In genomic region chr3:120649735-120650705, GRCh38 we compare ENCODE assay signal across 1 cellular context.
TF ChIP-seq lines count a peak whose summit lies in the region.

No MANE protein-coding gene starts in this region.

TF ChIP-seq in HepG2, 621 proteins besides CTCF, POLR2A, EP300 and RAD21 (continued from another document):
- TF ChIP-seq, protein P1, sequence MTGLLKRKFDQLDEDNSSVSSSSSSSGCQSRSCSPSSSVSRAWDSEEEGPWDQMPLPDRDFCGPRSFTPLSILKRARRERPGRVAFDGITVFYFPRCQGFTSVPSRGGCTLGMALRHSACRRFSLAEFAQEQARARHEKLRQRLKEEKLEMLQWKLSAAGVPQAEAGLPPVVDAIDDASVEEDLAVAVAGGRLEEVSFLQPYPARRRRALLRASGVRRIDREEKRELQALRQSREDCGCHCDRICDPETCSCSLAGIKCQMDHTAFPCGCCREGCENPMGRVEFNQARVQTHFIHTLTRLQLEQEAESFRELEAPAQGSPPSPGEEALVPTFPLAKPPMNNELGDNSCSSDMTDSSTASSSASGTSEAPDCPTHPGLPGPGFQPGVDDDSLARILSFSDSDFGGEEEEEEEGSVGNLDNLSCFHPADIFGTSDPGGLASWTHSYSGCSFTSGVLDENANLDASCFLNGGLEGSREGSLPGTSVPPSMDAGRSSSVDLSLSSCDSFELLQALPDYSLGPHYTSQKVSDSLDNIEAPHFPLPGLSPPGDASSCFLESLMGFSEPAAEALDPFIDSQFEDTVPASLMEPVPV (CRISPR knock-in tag; IDR thresholded peaks at IDR 0.05): no peak
- TF ChIP-seq, protein P2, sequence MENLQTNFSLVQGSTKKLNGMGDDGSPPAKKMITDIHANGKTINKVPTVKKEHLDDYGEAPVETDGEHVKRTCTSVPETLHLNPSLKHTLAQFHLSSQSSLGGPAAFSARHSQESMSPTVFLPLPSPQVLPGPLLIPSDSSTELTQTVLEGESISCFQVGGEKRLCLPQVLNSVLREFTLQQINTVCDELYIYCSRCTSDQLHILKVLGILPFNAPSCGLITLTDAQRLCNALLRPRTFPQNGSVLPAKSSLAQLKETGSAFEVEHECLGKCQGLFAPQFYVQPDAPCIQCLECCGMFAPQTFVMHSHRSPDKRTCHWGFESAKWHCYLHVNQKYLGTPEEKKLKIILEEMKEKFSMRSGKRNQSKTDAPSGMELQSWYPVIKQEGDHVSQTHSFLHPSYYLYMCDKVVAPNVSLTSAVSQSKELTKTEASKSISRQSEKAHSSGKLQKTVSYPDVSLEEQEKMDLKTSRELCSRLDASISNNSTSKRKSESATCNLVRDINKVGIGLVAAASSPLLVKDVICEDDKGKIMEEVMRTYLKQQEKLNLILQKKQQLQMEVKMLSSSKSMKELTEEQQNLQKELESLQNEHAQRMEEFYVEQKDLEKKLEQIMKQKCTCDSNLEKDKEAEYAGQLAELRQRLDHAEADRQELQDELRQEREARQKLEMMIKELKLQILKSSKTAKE (CRISPR knock-in tag; IDR thresholded peaks at IDR 0.05; ENCODE audit: borderline replicate concordance): no peak
- TF ChIP-seq ZNF468 (CRISPR knock-in tag; IDR thresholded peaks at IDR 0.05): no peak
- TF ChIP-seq, protein P3, sequence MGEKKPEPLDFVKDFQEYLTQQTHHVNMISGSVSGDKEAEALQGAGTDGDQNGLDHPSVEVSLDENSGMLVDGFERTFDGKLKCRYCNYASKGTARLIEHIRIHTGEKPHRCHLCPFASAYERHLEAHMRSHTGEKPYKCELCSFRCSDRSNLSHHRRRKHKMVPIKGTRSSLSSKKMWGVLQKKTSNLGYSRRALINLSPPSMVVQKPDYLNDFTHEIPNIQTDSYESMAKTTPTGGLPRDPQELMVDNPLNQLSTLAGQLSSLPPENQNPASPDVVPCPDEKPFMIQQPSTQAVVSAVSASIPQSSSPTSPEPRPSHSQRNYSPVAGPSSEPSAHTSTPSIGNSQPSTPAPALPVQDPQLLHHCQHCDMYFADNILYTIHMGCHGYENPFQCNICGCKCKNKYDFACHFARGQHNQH (CRISPR knock-in tag; IDR thresholded peaks at IDR 0.05): no peak
- no peak for TF ChIP-seq NR2F2 (IDR thresholded peaks at IDR 0.05; ENCODE audit: borderline replicate concordance, low read depth)
- TF ChIP-seq ZNF430 (CRISPR knock-in tag; IDR thresholded peaks at IDR 0.05): no peak
- peak; percentile 80 for TF ChIP-seq TFAP4 (IDR thresholded peaks at IDR 0.05; ENCODE audit: borderline replicate concordance, low read depth)
- TF ChIP-seq KAT2B (IDR thresholded peaks at IDR 0.05; ENCODE audit: borderline replicate concordance, low read depth, low read length): no peak
- no peak for TF ChIP-seq SIN3A (IDR thresholded peaks at IDR 0.05; ENCODE audit: borderline replicate concordance, low read depth, low read length)
- TF ChIP-seq, protein P4, sequence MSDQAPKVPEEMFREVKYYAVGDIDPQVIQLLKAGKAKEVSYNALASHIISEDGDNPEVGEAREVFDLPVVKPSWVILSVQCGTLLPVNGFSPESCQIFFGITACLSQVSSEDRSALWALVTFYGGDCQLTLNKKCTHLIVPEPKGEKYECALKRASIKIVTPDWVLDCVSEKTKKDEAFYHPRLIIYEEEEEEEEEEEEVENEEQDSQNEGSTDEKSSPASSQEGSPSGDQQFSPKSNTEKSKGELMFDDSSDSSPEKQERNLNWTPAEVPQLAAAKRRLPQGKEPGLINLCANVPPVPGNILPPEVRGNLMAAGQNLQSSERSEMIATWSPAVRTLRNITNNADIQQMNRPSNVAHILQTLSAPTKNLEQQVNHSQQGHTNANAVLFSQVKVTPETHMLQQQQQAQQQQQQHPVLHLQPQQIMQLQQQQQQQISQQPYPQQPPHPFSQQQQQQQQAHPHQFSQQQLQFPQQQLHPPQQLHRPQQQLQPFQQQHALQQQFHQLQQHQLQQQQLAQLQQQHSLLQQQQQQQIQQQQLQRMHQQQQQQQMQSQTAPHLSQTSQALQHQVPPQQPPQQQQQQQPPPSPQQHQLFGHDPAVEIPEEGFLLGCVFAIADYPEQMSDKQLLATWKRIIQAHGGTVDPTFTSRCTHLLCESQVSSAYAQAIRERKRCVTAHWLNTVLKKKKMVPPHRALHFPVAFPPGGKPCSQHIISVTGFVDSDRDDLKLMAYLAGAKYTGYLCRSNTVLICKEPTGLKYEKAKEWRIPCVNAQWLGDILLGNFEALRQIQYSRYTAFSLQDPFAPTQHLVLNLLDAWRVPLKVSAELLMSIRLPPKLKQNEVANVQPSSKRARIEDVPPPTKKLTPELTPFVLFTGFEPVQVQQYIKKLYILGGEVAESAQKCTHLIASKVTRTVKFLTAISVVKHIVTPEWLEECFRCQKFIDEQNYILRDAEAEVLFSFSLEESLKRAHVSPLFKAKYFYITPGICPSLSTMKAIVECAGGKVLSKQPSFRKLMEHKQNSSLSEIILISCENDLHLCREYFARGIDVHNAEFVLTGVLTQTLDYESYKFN (CRISPR knock-in tag; conservative IDR thresholded peaks at IDR 0.05): peak; percentile 64
- no peak for TF ChIP-seq HNRNPH1 (optimal IDR thresholded peaks at IDR 0.05; ENCODE audit: low read depth, low read length)
- TF ChIP-seq RBAK (CRISPR knock-in tag; IDR thresholded peaks at IDR 0.05): no peak
- peak; percentile 45; the same call in 1 of the 2 replicates for TF ChIP-seq ARID5B (CRISPR knock-in tag; IDR thresholded peaks at IDR 0.05)
- TF ChIP-seq ZNF569 (CRISPR knock-in tag; IDR thresholded peaks at IDR 0.05; ENCODE audit: borderline replicate concordance): no peak
- no peak for TF ChIP-seq ZSCAN5A (CRISPR knock-in tag; IDR thresholded peaks at IDR 0.05; ENCODE audit: borderline replicate concordance)
- no peak for TF ChIP-seq HDAC1 (CRISPR knock-in tag; IDR thresholded peaks at IDR 0.05)
- TF ChIP-seq RFXAP (CRISPR knock-in tag; IDR thresholded peaks at IDR 0.05; ENCODE audit: borderline replicate concordance): peak; percentile 31; the same call in 1 of the 2 replicates
- TF ChIP-seq ZNF792 (CRISPR knock-in tag; IDR thresholded peaks at IDR 0.05): no peak
- TF ChIP-seq, protein P5, sequence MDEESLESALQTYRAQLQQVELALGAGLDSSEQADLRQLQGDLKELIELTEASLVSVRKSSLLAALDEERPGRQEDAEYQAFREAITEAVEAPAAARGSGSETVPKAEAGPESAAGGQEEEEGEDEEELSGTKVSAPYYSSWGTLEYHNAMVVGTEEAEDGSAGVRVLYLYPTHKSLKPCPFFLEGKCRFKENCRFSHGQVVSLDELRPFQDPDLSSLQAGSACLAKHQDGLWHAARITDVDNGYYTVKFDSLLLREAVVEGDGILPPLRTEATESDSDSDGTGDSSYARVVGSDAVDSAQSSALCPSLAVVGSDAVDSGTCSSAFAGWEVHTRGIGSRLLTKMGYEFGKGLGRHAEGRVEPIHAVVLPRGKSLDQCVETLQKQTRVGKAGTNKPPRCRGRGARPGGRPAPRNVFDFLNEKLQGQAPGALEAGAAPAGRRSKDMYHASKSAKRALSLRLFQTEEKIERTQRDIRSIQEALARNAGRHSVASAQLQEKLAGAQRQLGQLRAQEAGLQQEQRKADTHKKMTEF (CRISPR knock-in tag; IDR thresholded peaks at IDR 0.05): no peak
- no peak for TF ChIP-seq NR0B2 (CRISPR knock-in tag; IDR thresholded peaks at IDR 0.05)
- TF ChIP-seq GABPA (IDR thresholded peaks at IDR 0.05; ENCODE audit: low read depth, low read length): no peak
- TF ChIP-seq GABPA (CRISPR knock-in tag; IDR thresholded peaks at IDR 0.05; ENCODE audit: low read depth): peak; percentile 25; the same call in 1 of the 2 replicates
- TF ChIP-seq RFX5 (IDR thresholded peaks at IDR 0.05; ENCODE audit: low read depth, low read length): peak; percentile 93
- no peak for TF ChIP-seq SRSF1 (optimal IDR thresholded peaks at IDR 0.05; ENCODE audit: low read depth, low read length)
- TF ChIP-seq NONO (IDR thresholded peaks at IDR 0.05): no peak
- TF ChIP-seq NONO (CRISPR knock-in tag; conservative IDR thresholded peaks at IDR 0.05): no peak
- TF ChIP-seq RARG (CRISPR knock-in tag; IDR thresholded peaks at IDR 0.05; ENCODE audit: low read depth): no peak
- no peak for TF ChIP-seq TIGD3 (CRISPR knock-in tag; IDR thresholded peaks at IDR 0.05; ENCODE audit: borderline replicate concordance)
- TF ChIP-seq HNRNPL (IDR thresholded peaks at IDR 0.05; ENCODE audit: low read depth, low read length): no peak
